Comparison of ENCODE assay signal across 9 cellular contexts in the genomic region with DNA sequence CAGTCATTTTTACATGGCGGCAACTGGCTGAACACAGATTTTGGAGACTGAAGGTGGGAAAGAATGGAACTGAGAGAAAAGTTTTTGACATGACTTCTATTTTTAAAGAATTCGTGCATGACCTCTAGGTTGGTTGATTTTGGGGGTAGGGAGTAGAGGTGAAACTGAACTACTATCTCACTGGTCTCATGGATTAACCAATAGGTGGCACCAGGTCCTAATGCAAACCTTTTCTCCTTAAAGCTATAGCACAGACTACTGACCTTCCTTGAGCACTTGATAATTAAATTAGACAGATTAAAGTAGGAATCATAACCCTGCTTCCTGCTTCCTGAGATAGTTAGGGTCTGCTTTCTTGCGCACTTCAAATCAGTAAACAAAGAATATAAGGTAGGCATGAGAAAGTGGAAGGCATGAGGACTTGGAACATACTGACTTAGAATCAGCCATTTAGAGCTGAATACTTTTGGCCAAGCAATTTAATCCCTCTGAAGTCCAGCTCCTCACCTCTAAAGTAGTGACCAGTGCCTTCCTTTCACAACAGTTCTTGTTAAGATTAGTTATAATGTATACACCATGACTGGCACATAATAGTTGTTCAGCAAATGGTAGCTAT.
DNase-seq lines count a peak whose midpoint lies in the region; ATAC-seq and TF ChIP-seq lines count a peak whose summit lies in the region.
"Had no signal": no experiment of that assay in that cellular context is flagged by ENCODE, and none has a peak within 500 bp of the region (broad histone marks: within the 10 kb centered on the region; RNA-seq: fewer than 3 reads in every experiment).

No MANE protein-coding gene starts in this region.

- H3K4me3 ChIP-seq in choroid plexus epithelial cell (ENCODE audit: low read depth, low read length) (no peak overlapping the region), smooth muscle cell (no peak overlapping the region)
- H3K4me3 ChIP-seq: BLaER1 treated with 17β-estradiol and CSF1 and Interleukin-3, amounts not matched to agents 10 nM and 100 nM had no signal

- no peak overlapping the region for H2AFZ ChIP-seq in smooth muscle cell (ENCODE audit: low read depth)

- no peaks in the 10 kb centered on the region for H3K36me3 ChIP-seq in smooth muscle cell (ENCODE audit: low read depth)
- H3K36me3 ChIP-seq: BLaER1 treated with 17β-estradiol and CSF1 and Interleukin-3, amounts not matched to agents 10 nM and 100 nM had no signal

- H3K9me3 ChIP-seq in smooth muscle cell (replicated peaks; ENCODE audit: low read depth): no peaks in the 10 kb centered on the region

- H3K4me1 ChIP-seq in smooth muscle cell (ENCODE audit: low read depth): no peaks in the 10 kb centered on the region
- H3K4me1 ChIP-seq: BLaER1 treated with 17β-estradiol and CSF1 and Interleukin-3, amounts not matched to agents 10 nM and 100 nM had no signal

- peak; percentile 8 for DNase-seq in NCI-H2107 treated with DMSO at 0.1 percent for 48 hours (lab: John Stamatoyannopoulos, UW; ENCODE audit: unreplicated experiment)
- no peak for DNase-seq in NCI-H2107 (lab: John Stamatoyannopoulos, UW)
- DNase-seq in NCI-H460 (ENCODE audit: extremely low read depth, low read depth): peak; percentile 70
- peak; percentile 72 for DNase-seq in choroid plexus epithelial cell (ENCODE audit: low read depth)
- no peak for DNase-seq in smooth muscle cell (lab: John Stamatoyannopoulos, UW; ENCODE audit: unreplicated experiment)
- DNase-seq in NCI-H774 (lab: John Stamatoyannopoulos, UW): no peak
- no peak for DNase-seq in omental fat pad (ENCODE audit: low spot score)

- no peaks in the 10 kb centered on the region for H3F3A ChIP-seq in smooth muscle cell (ENCODE audit: low read depth)

- WGBS in smooth muscle cell (ENCODE audit: low lambda C conversion rate): 66% methylated on average over 3 of the region's 3 CpGs

- ATAC-seq in GM18909 (IDR thresholded peaks at IDR 0.05; ENCODE audit: poor library complexity, unreplicated experiment) (no peak), omental fat pad (ENCODE audit: low FRiP score) (no peak)

- H3K27me3 ChIP-seq in smooth muscle cell (ENCODE audit: low read depth): no peaks in the 10 kb centered on the region
- H3K27me3 ChIP-seq: BLaER1 treated with 17β-estradiol and CSF1 and Interleukin-3, amounts not matched to agents 10 nM and 100 nM had no signal

- no peak overlapping the region for H3K9ac ChIP-seq in smooth muscle cell (ENCODE audit: low read depth)
- H3K9ac ChIP-seq: BLaER1 treated with 17β-estradiol and CSF1 and Interleukin-3, amounts not matched to agents 10 nM and 100 nM had no signal

- no peaks in the 10 kb centered on the region for H4K20me1 ChIP-seq in smooth muscle cell (ENCODE audit: low read depth)
- H4K20me1 ChIP-seq: BLaER1 treated with 17β-estradiol and CSF1 and Interleukin-3, amounts not matched to agents 10 nM and 100 nM had no signal

- no peaks in the 10 kb centered on the region for H3K79me2 ChIP-seq in smooth muscle cell (ENCODE audit: low read depth)

- TF ChIP-seq CTCF in choroid plexus epithelial cell (conservative IDR thresholded peaks at IDR 0.05; ENCODE audit: low read depth, low read length) (peak; percentile 71), smooth muscle cell (IDR thresholded peaks at IDR 0.05; ENCODE audit: borderline replicate concordance, insufficient read depth, poor library complexity, severe bottlenecking) (peak; percentile 14), omental fat pad (IDR thresholded peaks at IDR 0.05) (no peak)

- no peak overlapping the region for H3K27ac ChIP-seq in smooth muscle cell (ENCODE audit: low read depth)
- H3K27ac ChIP-seq: BLaER1 treated with 17β-estradiol and CSF1 and Interleukin-3, amounts not matched to agents 10 nM and 100 nM had no signal

- H3K4me2 ChIP-seq in smooth muscle cell: no peak overlapping the region
- H3K4me2 ChIP-seq: BLaER1 treated with 17β-estradiol and CSF1 and Interleukin-3, amounts not matched to agents 10 nM and 100 nM had no signal

Comparison
In these comparisons a context has a peak if more than half of its experiments do, and no peak if none do; other contexts are left out.
1. DNase-seq: peak in NCI-H2107 treated with DMSO at 0.1 percent for 48 hours (single experiment), NCI-H460 (single experiment) and choroid plexus epithelial cell (single experiment); none in NCI-H2107 (single experiment), smooth muscle cell (single experiment), NCI-H774 (single experiment) and omental fat pad (single experiment).
2. CTCF ChIP-seq: peak in choroid plexus epithelial cell (single experiment) and smooth muscle cell (single experiment); none in omental fat pad (0 of 3).